ENCODE assay signal across 26 cellular contexts in the genomic region with DNA sequence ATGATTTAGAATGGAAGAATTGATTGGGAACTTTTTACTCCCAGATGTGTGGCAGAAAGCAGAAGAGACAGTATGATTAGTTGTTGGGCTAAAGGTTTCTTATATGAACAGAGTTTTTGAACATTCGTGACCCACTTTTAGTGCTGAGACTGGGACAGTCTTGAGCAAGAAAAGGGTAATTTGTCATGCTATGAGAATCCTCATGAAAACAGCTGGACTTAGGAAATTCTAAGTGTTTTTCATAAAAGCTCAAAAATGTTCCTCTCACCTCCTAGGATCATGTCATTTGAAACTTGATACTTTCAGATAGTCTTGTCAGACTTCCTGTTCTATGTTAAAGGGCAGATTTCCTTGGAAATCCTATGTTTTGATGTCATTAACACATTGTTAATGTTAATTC.
"Had no signal": no experiment of that assay in that cellular context is flagged by ENCODE, and none has a peak within 500 bp of the region (broad histone marks: within the 10 kb centered on the region; RNA-seq: fewer than 3 reads in every experiment).

No MANE protein-coding gene starts in this region.

- FAIRE-seq: TTC549 had no signal

- ATAC-seq: activated naive CD4-positive, alpha-beta T cell treated with anti-CD3 and anti-CD28 coated beads, Interleukin-2, amount 50 U/mL, for 72 hours; activated naive CD8-positive, alpha-beta T cell treated with anti-CD3 and anti-CD28 coated beads, Interleukin-2, amount 50 U/mL, for 24 hours; activated T-cell treated with anti-CD3 and anti-CD28 coated beads, Interleukin-2, amount 50 U/mL, for 4 hours had no signal

- DNase-seq: activated B cell treated with CpG ODN at 0.5 μM for 24 hours; activated CD4-positive, alpha-beta T cell treated with anti-CD3 and anti-CD28 coated beads for 1 hour; activated CD4-positive, alpha-beta T cell treated with anti-CD3 and anti-CD28 coated beads, Interleukin-2, amount 10 ng/mL, durations not matched to agents 24 days and 14 days; activated CD4-positive, alpha-beta T cell treated with anti-CD3 and anti-CD28 coated beads, Interleukin-2, amount 50 U/mL, for 48 hours; activated effector memory CD4-positive, alpha-beta T cell treated with anti-CD3 and anti-CD28 coated beads, Interleukin-2, amount 50 U/mL, for 16 hours; activated naive CD4-positive, alpha-beta T cell treated with Interleukin-2 at 50 U/mL for 16 hours; activated naive CD8-positive, alpha-beta T cell treated with anti-CD3 and anti-CD28 coated beads, Interleukin-2, amount 50 U/mL, for 24 hours; activated T-cell treated with anti-CD3 and anti-CD28 coated beads, Interleukin-2, amount 50 U/mL, for 4 hours; central memory CD4-positive, alpha-beta T cell; KG1; MV-4-11; NCI-H1092 treated with DMSO at 0.1 percent for 48 hours; NCI-H1417 treated with DMSO at 0.1 percent for 48 hours; NCI-H1694; NCI-H2029; NCI-H2107; NCI-H2171 treated with DMSO at 0.1 percent for 48 hours; NCI-H226; NCI-H510A; NCI-H526 treated with DMSO at 0.1 percent for 48 hours; NCI-H82; SIG-M5; T-helper 2 cell; T1000 had no signal
